Comparison of ENCODE assay signal across 1 cellular context in genomic region chr10:80454526-80455460, GRCh38.
TF ChIP-seq lines count a peak whose summit lies in the region.

No MANE protein-coding gene starts in this region.

TF ChIP-seq in WTC11, 78 proteins besides CTCF, POLR2A, EP300 and RAD21 (continued from another document):
- TF ChIP-seq ZSCAN18 (CRISPR knock-in tag; IDR thresholded peaks at IDR 0.05) (no peak), FOXK1 (CRISPR knock-in tag; IDR thresholded peaks at IDR 0.05) (no peak)
